In the genomic region with DNA sequence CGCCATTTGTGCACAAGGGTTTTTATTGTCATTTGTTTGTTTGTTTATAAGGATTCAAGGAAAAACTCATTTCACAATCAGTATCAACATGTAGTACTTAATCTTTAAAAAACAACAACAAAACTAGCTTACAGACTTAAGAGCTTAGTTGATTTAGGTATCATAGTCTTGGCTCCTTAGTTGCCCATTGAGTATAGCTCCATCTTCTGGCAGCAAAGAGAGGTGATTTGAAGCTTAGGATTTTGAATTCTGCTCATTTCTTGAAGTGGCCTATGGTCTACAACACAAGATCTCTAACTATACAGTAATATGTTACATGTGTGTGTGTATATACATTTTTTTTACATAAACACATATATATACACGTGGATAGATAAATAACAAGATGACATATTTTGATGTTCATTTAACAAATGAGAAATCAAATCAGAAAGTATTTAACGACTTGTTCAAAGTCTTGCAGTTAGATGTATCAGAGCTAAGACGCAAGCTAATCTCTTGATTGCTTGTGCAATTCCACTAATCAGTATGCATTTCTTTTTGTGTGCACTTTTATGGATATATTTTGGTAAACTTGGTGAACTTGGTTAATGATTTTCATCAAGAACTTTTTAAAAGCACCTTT, we compare ENCODE assay signal across 8 cellular contexts.
A peak's percentile ranks its signal among the peaks of the same experiment; 100 is the strongest.
DNase-seq lines count a peak whose midpoint lies in the region; ATAC-seq and TF ChIP-seq lines count a peak whose summit lies in the region.

No MANE protein-coding gene starts in this region.

- no peaks in the 10 kb centered on the region for H3K36me3 ChIP-seq in DND-41 (ENCODE audit: insufficient read depth, low read length)

- H3K4me3 ChIP-seq in DND-41 (ENCODE audit: low read depth in 1 of 2, low read length in 2 of 2) = no peak overlapping the region

- peaks cover 7% of the 10 kb centered on the region; the same call in 1 of the 2 replicates for H3K4me1 ChIP-seq in DND-41 (ENCODE audit: insufficient read depth, low read length)

- H2AFZ ChIP-seq in DND-41 (ENCODE audit: low read depth, low read length) = no peak overlapping the region

- H3K27ac ChIP-seq in DND-41 (ENCODE audit: low read length) = peak overlapping the region; percentile 37

- H3K79me2 ChIP-seq in DND-41 (ENCODE audit: insufficient read depth, low read length) = no peaks in the 10 kb centered on the region

- H3K4me2 ChIP-seq in DND-41 (ENCODE audit: insufficient read depth, low read length) = no peak overlapping the region

- ATAC-seq in DND-41 (ENCODE audit: insufficient read depth, low read depth) = peak; percentile 93
- no peak for ATAC-seq in HG03354 (IDR thresholded peaks at IDR 0.05; ENCODE audit: poor library complexity, severe bottlenecking, unreplicated experiment)

- no peaks in the 10 kb centered on the region for H3K27me3 ChIP-seq in DND-41 (ENCODE audit: insufficient read depth, low read length, poor library complexity)

- H3K9ac ChIP-seq in DND-41 (ENCODE audit: low read depth, low read length) = no peak overlapping the region

- DNase-seq in DND-41 (peak; percentile 16), HT1080 (ENCODE audit: low read depth) (peak; percentile 61), OCI-M1 (lab: John Stamatoyannopoulos, UW) (peak; percentile 75), dedifferentiated amniotic fluid mesenchymal stem cell (ENCODE audit: extremely low spot score) (peak; percentile 45), myocyte (ENCODE audit: low read depth) (peak; percentile 47), activated gamma-delta T cell treated with Interleukin-2 at 50 U/mL for 16 hours (no peak)
- no peak for DNase-seq in activated CD8-positive, alpha-beta memory T cell treated with anti-CD3 and anti-CD28 coated beads, Interleukin-2, amount 50 U/mL, for 48 hours

- TF ChIP-seq CTCF in DND-41 (IDR thresholded peaks at IDR 0.05; ENCODE audit: borderline replicate concordance, extremely low read depth, low read length, poor library complexity, severe bottlenecking) = peak; percentile 89

- peaks cover 12% of the 10 kb centered on the region for H3K9me3 ChIP-seq in DND-41 (ENCODE audit: insufficient read depth, low read length, severe bottlenecking)

- H4K20me1 ChIP-seq in DND-41 (ENCODE audit: insufficient read depth, low read length) = no peaks in the 10 kb centered on the region

Comparison
In these comparisons a context has a peak if more than half of its experiments do, and no peak if none do; other contexts are left out.
1. DNase-seq: peak in DND-41 (single experiment), HT1080 (single experiment), OCI-M1 (single experiment), dedifferentiated amniotic fluid mesenchymal stem cell (single experiment) and myocyte (single experiment); none in activated gamma-delta T cell treated with Interleukin-2 at 50 U/mL for 16 hours (single experiment) and activated CD8-positive, alpha-beta memory T cell treated with anti-CD3 and anti-CD28 coated beads, Interleukin-2, amount 50 U/mL, for 48 hours (single experiment).